11 cellular contexts compared by ENCODE assay signal in genomic region chr2:26274058-26274613, GRCh38. TPM values are rescaled to one million over a fixed set of nuclear protein-coding genes. Genes with fewer than 3 reads are reported as not detected.
DNase-seq lines count a peak whose midpoint lies in the region; ATAC-seq and TF ChIP-seq lines count a peak whose summit lies in the region.
"Had no signal": no experiment of that assay in that cellular context is flagged by ENCODE, and none has a peak within 500 bp of the region (broad histone marks: within the 10 kb centered on the region; RNA-seq: fewer than 3 reads in every experiment).

No MANE protein-coding gene starts in this region.

- H2BK12ac ChIP-seq in trophoblast cell (ENCODE audit: low read length): no peak overlapping the region

- H3K36me3 ChIP-seq in trophoblast cell (ENCODE audit: control insufficient read depth in 1 of 2, insufficient read depth in 2 of 2, low read length in 2 of 2): peaks cover 6 to 8% of the 10 kb centered on the region in 2 experiments

- H2BK5ac ChIP-seq in trophoblast cell (ENCODE audit: low read depth, low read length, poor library complexity): no peak overlapping the region

- no peak overlapping the region for H3K27ac ChIP-seq in trophoblast cell (ENCODE audit: low read depth, low read length)
- H3K27ac ChIP-seq: KMS-11 had no signal

- ATAC-seq in esophagus mucosa: peak; percentile 89
- no peak for ATAC-seq in GM21723 (IDR thresholded peaks at IDR 0.05; ENCODE audit: unreplicated experiment)
- ATAC-seq in GM18867 (IDR thresholded peaks at IDR 0.05; ENCODE audit: unreplicated experiment): no peak
- no peak for ATAC-seq in GM21619 (IDR thresholded peaks at IDR 0.05; ENCODE audit: unreplicated experiment)

- CTCF ChIA-PET in Calu3 (lab: Charles Lee): interaction anchor here (0.7 to 1.0 kb wide), 2 partner anchors 23 to 31 kb away, joined by 3 to 5 read pairs; no protein-coding TSS in a partner anchor

- H3K14ac ChIP-seq in trophoblast cell (ENCODE audit: low read length): no peak overlapping the region

- no peak overlapping the region for H3K4ac ChIP-seq in trophoblast cell (ENCODE audit: low read depth, low read length)

- no peak overlapping the region for H2AK5ac ChIP-seq in trophoblast cell (ENCODE audit: low read length)

- BruUV-seq in Calu3 (replicated peaks; lab: Mats Ljungman, UMichigan): no TSS peak

- no peak overlapping the region for H3K4me2 ChIP-seq in trophoblast cell (ENCODE audit: low read length)
- H3K4me2 ChIP-seq: KMS-11 had no signal

- H3K9ac ChIP-seq in trophoblast cell (ENCODE audit: low read length): no peak overlapping the region
- H3K9ac ChIP-seq: KMS-11 had no signal

- no peaks in the 10 kb centered on the region for H3K27me3 Mint-ChIP-seq in Calu3 (ENCODE audit: unreplicated experiment)
- no peaks in the 10 kb centered on the region for H3K27me3 Mint-ChIP-seq in glutamatergic neuron (ENCODE audit: unreplicated experiment)
- H3K27me3 Mint-ChIP-seq: activated naive CD4-positive, alpha-beta T cell treated with anti-CD3 and anti-CD28 coated beads, Interleukin-2, amount 50 U/mL, for 24 hours had no signal

- H3K9me3 Mint-ChIP-seq in Calu3 (ENCODE audit: low read depth, unreplicated experiment): no peaks in the 10 kb centered on the region
- no peaks in the 10 kb centered on the region for H3K9me3 Mint-ChIP-seq in glutamatergic neuron (ENCODE audit: unreplicated experiment)
- H3K9me3 Mint-ChIP-seq: activated naive CD4-positive, alpha-beta T cell treated with anti-CD3 and anti-CD28 coated beads, Interleukin-2, amount 50 U/mL, for 24 hours had no signal

- no peak overlapping the region for H3K4me3 ChIP-seq in trophoblast cell (ENCODE audit: low read depth, low read length)

- no peak overlapping the region for H2AFZ ChIP-seq in trophoblast cell (ENCODE audit: insufficient read depth, low read length, poor library complexity)

- H3K9me3 ChIP-seq in trophoblast cell (ENCODE audit: insufficient read depth, low read depth, low read length): no peaks in the 10 kb centered on the region

- DNase-seq in Calu3 (peak; percentile 72), NCI-H460 (ENCODE audit: extremely low read depth, low read depth) (peak; percentile 84), trophoblast cell (peak; percentile 88 to 97), glutamatergic neuron (no peak)
- DNase-seq: stimulated activated CD4-positive, alpha-beta T cell treated with anti-CD3 and anti-CD28 coated beads, Interleukin-4, amount 100 ng/mL, for 24 hours had no signal

- TF ChIP-seq CTCF in Calu3 (IDR thresholded peaks at IDR 0.05; ENCODE audit: unreplicated experiment) (no peak), glutamatergic neuron (IDR thresholded peaks at IDR 0.05; ENCODE audit: partially characterized antibody, unreplicated experiment) (no peak)

- H3K4me1 Mint-ChIP-seq in Calu3 (ENCODE audit: low read depth, unreplicated experiment) (peaks cover 26% of the 10 kb centered on the region), glutamatergic neuron (ENCODE audit: low read depth, unreplicated experiment) (no peaks in the 10 kb centered on the region)

- H3K36me3 Mint-ChIP-seq in Calu3 (ENCODE audit: insufficient read depth, unreplicated experiment) (peaks cover 32% of the 10 kb centered on the region), glutamatergic neuron (ENCODE audit: unreplicated experiment) (no peaks in the 10 kb centered on the region)

- H3K4me3 Mint-ChIP-seq in Calu3 (ENCODE audit: low read depth, unreplicated experiment): no peak overlapping the region
- H3K4me3 Mint-ChIP-seq in glutamatergic neuron (ENCODE audit: unreplicated experiment): no peak overlapping the region
- H3K4me3 Mint-ChIP-seq: activated naive CD4-positive, alpha-beta T cell treated with anti-CD3 and anti-CD28 coated beads, Interleukin-2, amount 50 U/mL, for 24 hours had no signal

- H4K91ac ChIP-seq in trophoblast cell (ENCODE audit: low read depth, low read length): no peak overlapping the region

- no peak overlapping the region for H3K23ac ChIP-seq in trophoblast cell (ENCODE audit: low read length)

- no peak overlapping the region for H3K18ac ChIP-seq in trophoblast cell (ENCODE audit: low read length)

- no peak overlapping the region for H4K8ac ChIP-seq in trophoblast cell (ENCODE audit: low read depth, low read length)

- WGBS in trophoblast cell (ENCODE audit: extremely low coverage, insufficient coverage, insufficient read length): no CpG with 5 or more reads among the region's 5 CpGs

- H3K79me2 ChIP-seq in trophoblast cell (ENCODE audit: control insufficient read depth, insufficient read depth, low read length, poor library complexity): no peaks in the 10 kb centered on the region

- intact Hi-C loops in Calu3 (cut with micrococcal nuclease; ENCODE audit: unreplicated experiment): loop anchor here (2.0 kb wide), 1 partner anchor 25 kb away; no protein-coding TSS in a partner anchor

- H3K27ac Mint-ChIP-seq in Calu3 (ENCODE audit: unreplicated experiment) (peak overlapping the region; percentile 42), glutamatergic neuron (ENCODE audit: unreplicated experiment) (no peak overlapping the region)
- H3K27ac Mint-ChIP-seq: activated naive CD4-positive, alpha-beta T cell treated with anti-CD3 and anti-CD28 coated beads, Interleukin-2, amount 50 U/mL, for 24 hours had no signal

- H3K27me3 ChIP-seq in trophoblast cell (ENCODE audit: insufficient read depth, low read length): no peaks in the 10 kb centered on the region

- H3K79me1 ChIP-seq in trophoblast cell (ENCODE audit: low read length): no peaks in the 10 kb centered on the region

- no peak overlapping the region for H2BK120ac ChIP-seq in trophoblast cell (ENCODE audit: insufficient read depth, low read length, poor library complexity)

- H3K4me1 ChIP-seq in trophoblast cell (ENCODE audit: control insufficient read depth in 1 of 2, insufficient read depth in 2 of 2, low read length in 2 of 2): no peaks in the 10 kb centered on the region

- H4K12ac ChIP-seq in trophoblast cell (ENCODE audit: low read depth, low read length): no peak overlapping the region

RNA-seq across cellular contexts. Expression of gene HADHB, which starts 29.4 kb away (rescaled TPM):
- total RNA-seq in Calu3 (2022) (78.3 and 84.4 TPM in 2 replicates), esophagus mucosa (104 TPM), glutamatergic neuron (ENCODE audit: unreplicated experiment) (30.5 TPM)
- total RNA-seq in NCI-H460 (2014; rRNA removed; shearing (Covaris generic)): 113 and 120 TPM in 2 replicates
- polyA plus RNA-seq in NCI-H460 (2014; cell fraction: nucleus; rRNA removed): 84.1 and 98.7 TPM in 2 replicates
- polyA plus RNA-seq in trophoblast cell (2013): 45.9 and 46.1 TPM in 2 replicates

RNA-seq across cellular contexts. Expression of gene HADHA, which starts 29.7 kb away (rescaled TPM):
- total RNA-seq in Calu3 (2022) (127 TPM in 2 replicates), esophagus mucosa (109 TPM), glutamatergic neuron (ENCODE audit: unreplicated experiment) (89.8 TPM)
- total RNA-seq in NCI-H460 (2014; rRNA removed; shearing (Covaris generic)): 142 and 160 TPM in 2 replicates
- 101 and 110 TPM in 2 replicates for polyA plus RNA-seq in NCI-H460 (2014; cell fraction: nucleus; rRNA removed)
- 73.1 TPM in 2 replicates for polyA plus RNA-seq in trophoblast cell (2013)
